8 cellular contexts compared by ENCODE assay signal in genomic region chr10:96229568-96230030, GRCh38. TPM values are rescaled to one million over a fixed set of nuclear protein-coding genes. Genes with fewer than 3 reads are reported as not detected.
A peak's percentile ranks its signal among the peaks of the same experiment; 100 is the strongest.
DNase-seq lines count a peak whose midpoint lies in the region; ATAC-seq lines count a peak whose summit lies in the region.

No MANE protein-coding gene starts in this region.

- no peak overlapping the region for H3K4me3 ChIP-seq in mesendoderm (ENCODE audit: low read length)

- H2BK120ac ChIP-seq in mesendoderm (ENCODE audit: low read depth, low read length), result no peak overlapping the region

- peak; percentile 81 for DNase-seq in CD1c-positive myeloid dendritic cell (ENCODE audit: extremely low spot score)
- DNase-seq in NCI-H69 (lab: John Stamatoyannopoulos, UW), result peak; percentile 62
- DNase-seq in activated CD4-positive, alpha-beta memory T cell treated with anti-CD3 and anti-CD28 coated beads for 36 hours, result peak; percentile 76
- DNase-seq in ecto neural progenitor cell (ENCODE audit: low spot score), result peak; percentile 89
- peak; percentile 89 for DNase-seq in mesendoderm
- peak; percentile 53 to 55 for DNase-seq in stimulated activated CD8-positive, alpha-beta memory T cell treated with anti-CD3 and anti-CD28 coated beads, Interleukin-15, amount 100 ng/mL, for 48 hours (ENCODE audit: low read depth in 2 of 2)

- POLR2A ChIA-PET in activated CD4-positive, alpha-beta memory T cell treated with anti-CD3 and anti-CD28 coated beads for 36 hours (lab: Charles Lee), result no interaction called here

- no peak overlapping the region for H3K4me2 ChIP-seq in mesendoderm (ENCODE audit: low read length)

- H3K4me1 Mint-ChIP-seq in activated CD4-positive, alpha-beta memory T cell treated with anti-CD3 and anti-CD28 coated beads for 36 hours (ENCODE audit: low read depth), result no peaks in the 10 kb centered on the region

- WGBS in mesendoderm (ENCODE audit: extremely low coverage, insufficient coverage, low lambda C conversion rate), result no CpG with 5 or more reads among the region's 7 CpGs

- H3K27ac Mint-ChIP-seq in activated CD4-positive, alpha-beta memory T cell treated with anti-CD3 and anti-CD28 coated beads for 36 hours, result no peak overlapping the region

- H3K9me3 Mint-ChIP-seq in activated CD4-positive, alpha-beta memory T cell treated with anti-CD3 and anti-CD28 coated beads for 36 hours, result no peaks in the 10 kb centered on the region

- H3K9ac ChIP-seq in mesendoderm (ENCODE audit: low read length), result no peak overlapping the region

- H3K23ac ChIP-seq in mesendoderm (ENCODE audit: low read length), result no peak overlapping the region

- H3K56ac ChIP-seq in mesendoderm (ENCODE audit: low read length), result no peak overlapping the region

- H3K27me3 ChIP-seq in mesendoderm (ENCODE audit: insufficient read depth, low read length, poor library complexity), result no peaks in the 10 kb centered on the region

- no peak overlapping the region for H3K4me3 Mint-ChIP-seq in activated CD4-positive, alpha-beta memory T cell treated with anti-CD3 and anti-CD28 coated beads for 36 hours

- CTCF ChIA-PET in activated CD4-positive, alpha-beta memory T cell treated with anti-CD3 and anti-CD28 coated beads for 36 hours (lab: Charles Lee), result interaction anchor here (0.5 to 3.0 kb wide), 68 partner anchors 9 to 1655 kb away, joined by 3 to 28 read pairs (median 4); partner anchors contain the start of genes BLNK, CCNJ and ZNF518A

- no peaks in the 10 kb centered on the region for H3K36me3 ChIP-seq in mesendoderm (ENCODE audit: control insufficient read depth, insufficient read depth, low read length)

- no peak overlapping the region for H3K18ac ChIP-seq in mesendoderm (ENCODE audit: low read length)

- H2BK5ac ChIP-seq in mesendoderm (ENCODE audit: low read length), result no peak overlapping the region

- H4K8ac ChIP-seq in mesendoderm (ENCODE audit: low read depth, low read length), result no peak overlapping the region

- intact Hi-C loops in activated CD4-positive, alpha-beta memory T cell treated with anti-CD3 and anti-CD28 coated beads for 36 hours (cut with micrococcal nuclease), result loop anchor here (2.0 to 5.0 kb wide), 2 partner anchors 63 to 111 kb away; no protein-coding TSS in a partner anchor

- peaks cover 1% of the 10 kb centered on the region for H3K27me3 Mint-ChIP-seq in activated CD4-positive, alpha-beta memory T cell treated with anti-CD3 and anti-CD28 coated beads for 36 hours

- no peaks in the 10 kb centered on the region for H3K79me2 ChIP-seq in mesendoderm (ENCODE audit: control insufficient read depth, insufficient read depth, low read length)

- peak; percentile 44 for ATAC-seq in GM21825 (IDR thresholded peaks at IDR 0.05; ENCODE audit: unreplicated experiment)
- no peak for ATAC-seq in GM19467 (IDR thresholded peaks at IDR 0.05; ENCODE audit: unreplicated experiment)

- no peaks in the 10 kb centered on the region for H3K4me1 ChIP-seq in mesendoderm (ENCODE audit: control insufficient read depth, low read depth, low read length)

- H3K4ac ChIP-seq in mesendoderm (ENCODE audit: low read depth, low read length), result no peak overlapping the region

- no peak overlapping the region for H3K27ac ChIP-seq in mesendoderm (ENCODE audit: low read depth, low read length)

- H4K5ac ChIP-seq in mesendoderm (ENCODE audit: low read length), result no peak overlapping the region

- no peak overlapping the region for H2AK5ac ChIP-seq in mesendoderm (ENCODE audit: low read length)

- no peak overlapping the region for H2BK15ac ChIP-seq in mesendoderm (replicated peaks; ENCODE audit: low read depth)

- H3K79me1 ChIP-seq in mesendoderm (ENCODE audit: low read length), result no peaks in the 10 kb centered on the region

- H3K36me3 Mint-ChIP-seq in activated CD4-positive, alpha-beta memory T cell treated with anti-CD3 and anti-CD28 coated beads for 36 hours, result no peaks in the 10 kb centered on the region

RNA-seq across cellular contexts. Expression of gene BLNK, which starts 41.8 kb away (rescaled TPM):
- not detected for total RNA-seq in activated CD4-positive, alpha-beta memory T cell treated with anti-CD3 and anti-CD28 coated beads for 36 hours
- not detected for polyA plus RNA-seq in mesendoderm (2013, experiment 1 of 2)
- not detected for polyA plus RNA-seq in mesendoderm (2013, experiment 2 of 2)
